Comparison of ENCODE assay signal across 23 cellular contexts in the genomic region with DNA sequence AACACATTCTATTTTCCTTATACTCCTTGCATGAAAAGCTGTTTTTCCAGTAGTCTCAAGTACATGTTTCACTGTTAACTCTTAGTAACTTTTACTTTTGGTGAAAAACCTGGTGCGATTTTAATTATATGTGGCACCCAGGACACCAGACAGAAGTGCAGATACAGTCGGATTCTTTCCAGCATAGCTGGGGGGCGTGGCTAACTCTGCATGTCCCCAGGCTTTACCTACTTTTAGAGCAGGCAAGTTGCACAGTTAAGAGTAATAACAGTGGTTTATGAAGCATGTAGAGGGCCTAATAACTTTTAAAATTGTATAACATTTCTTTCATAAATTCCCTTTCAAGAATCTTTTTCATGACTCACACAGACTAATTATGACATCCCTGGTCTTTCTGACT.
"Had no signal": no experiment of that assay in that cellular context is flagged by ENCODE, and none has a peak within 500 bp of the region (broad histone marks: within the 10 kb centered on the region; RNA-seq: fewer than 3 reads in every experiment).

No MANE protein-coding gene starts in this region.

- DNase-seq: activated B cell treated with CpG ODN at 0.5 μM for 24 hours; activated CD4-positive, alpha-beta T cell treated with anti-CD3 and anti-CD28 coated beads, Interleukin-2, amount 50 U/mL, for 1 hour; activated CD8-positive, alpha-beta T cell treated with anti-CD3 and anti-CD28 coated beads for 36 hours; activated T-cell treated with anti-CD3 and anti-CD28 coated beads, Interleukin-2, amount 50 U/mL, for 4 hours; dermis blood vessel endothelial cell; effector CD4-positive, alpha-beta T cell; foreskin melanocyte; left ventricle myocardium superior; naive B cell; nephron progenitor cell; ovary; right lobe of liver; stimulated activated CD4-positive, alpha-beta T cell treated with anti-CD3 and anti-CD28 coated beads, Interleukin-12 subunit alpha, Interleukin-12 subunit beta, amount 100 ng/mL, for 4 hours; stimulated activated CD4-positive, alpha-beta T cell treated with anti-CD3 and anti-CD28 coated beads, Interleukin-4, amount 100 ng/mL, for 24 hours; upper lobe of left lung had no signal

- H3K27ac ChIP-seq: breast epithelium, esophagus muscularis mucosa, neutrophil, ovary, right lobe of liver, skin epidermis, thoracic aorta, upper lobe of left lung, vagina had no signal

- H3K27me3 ChIP-seq: breast epithelium, esophagus muscularis mucosa, ovary, right lobe of liver, upper lobe of left lung, vagina had no signal

- H3K36me3 ChIP-seq: breast epithelium, esophagus muscularis mucosa, neutrophil, ovary, right lobe of liver, thoracic aorta, upper lobe of left lung, vagina had no signal

- H3K9me3 ChIP-seq: breast epithelium, esophagus muscularis mucosa, neutrophil, ovary, right lobe of liver, thoracic aorta, upper lobe of left lung, vagina had no signal

- H3K4me3 ChIP-seq: breast epithelium, esophagus muscularis mucosa, ovary, right lobe of liver, skin epidermis, thoracic aorta, upper lobe of left lung, vagina had no signal

- ATAC-seq: activated CD8-positive, alpha-beta T cell treated with anti-CD3 and anti-CD28 coated beads for 36 hours; activated T-cell treated with anti-CD3 and anti-CD28 coated beads, Interleukin-2, amount 50 U/mL, for 4 hours; activated T-helper 17 cell treated with anti-CD3 and anti-CD28 coated beads, Interleukin-2, amount 50 U/mL, for 72 hours; left ventricle myocardium superior; right lobe of liver; stimulated activated effector memory CD8-positive, alpha-beta T cell treated with anti-CD3 and anti-CD28 coated beads, Interleukin-12 subunit alpha, Interleukin-12 subunit beta, amount 100 ng/mL, for 72 hours had no signal

- H3K4me1 ChIP-seq: vagina had no signal
